24 cellular contexts compared by ENCODE assay signal in the genomic region with DNA sequence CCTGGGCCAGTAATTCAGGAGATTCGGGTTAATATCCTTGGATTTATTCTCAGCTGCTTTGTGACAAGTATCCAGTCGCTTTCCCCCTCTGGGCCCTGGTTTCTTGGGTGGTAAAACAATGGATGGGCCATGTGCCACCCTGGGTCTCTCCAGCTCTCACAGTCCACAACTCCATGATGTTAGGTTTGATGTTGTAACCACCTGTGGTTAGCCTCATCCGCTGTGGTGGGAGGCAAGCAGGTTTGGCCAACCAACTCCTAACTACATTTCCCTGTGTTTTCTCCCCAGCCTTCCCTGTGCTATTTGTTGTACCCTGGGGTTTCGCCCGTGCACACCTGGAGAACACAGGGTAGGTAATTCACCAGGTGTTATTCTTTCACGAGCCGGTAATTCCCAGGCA. TPM values are rescaled to one million over a fixed set of nuclear protein-coding genes. Genes with fewer than 3 reads are reported as not detected.
"Had no signal": no experiment of that assay in that cellular context is flagged by ENCODE, and none has a peak within 500 bp of the region (broad histone marks: within the 10 kb centered on the region; RNA-seq: fewer than 3 reads in every experiment).

No MANE protein-coding gene starts in this region.

- H3K4me3 Mint-ChIP-seq: dendritic cell treated with granulocyte-macrophage colony-stimulating factor and Interleukin-4, amounts not matched to agents 40 ng/mL and 50 ng/mL, for 4 days; naive thymus-derived CD4-positive, alpha-beta T cell; nephron progenitor cell; stimulated activated effector memory CD8-positive, alpha-beta T cell treated with anti-CD3 and anti-CD28 coated beads, Interleukin-12 subunit alpha, Interleukin-12 subunit beta, amount 100 ng/mL, for 72 hours had no signal

- H3K4me3 ChIP-seq: hepatocyte, psoas muscle, right lobe of liver, suprapubic skin, tibial artery had no signal

- ATAC-seq: left colon; naive thymus-derived CD4-positive, alpha-beta T cell; psoas muscle; right lobe of liver; stimulated activated effector memory CD8-positive, alpha-beta T cell treated with anti-CD3 and anti-CD28 coated beads, Interleukin-12 subunit alpha, Interleukin-12 subunit beta, amount 100 ng/mL, for 72 hours; stimulated activated naive CD8-positive, alpha-beta T cell treated with anti-CD3 and anti-CD28 coated beads, Interleukin-15, Interleukin-2, amounts not matched to agents 100 U/mL and 50 U/mL, for 24 hours had no signal

- H3K9me3 ChIP-seq: psoas muscle, right lobe of liver had no signal

- H3K4me1 ChIP-seq: psoas muscle, right lobe of liver, suprapubic skin, tibial artery had no signal

- H3K4me1 Mint-ChIP-seq: naive thymus-derived CD4-positive, alpha-beta T cell; nephron progenitor cell; stimulated activated effector memory CD8-positive, alpha-beta T cell treated with anti-CD3 and anti-CD28 coated beads, Interleukin-12 subunit alpha, Interleukin-12 subunit beta, amount 100 ng/mL, for 72 hours had no signal

- H3K36me3 ChIP-seq: right lobe of liver, suprapubic skin, tibial artery had no signal

- H3K36me3 Mint-ChIP-seq: stimulated activated effector memory CD8-positive, alpha-beta T cell treated with anti-CD3 and anti-CD28 coated beads, Interleukin-12 subunit alpha, Interleukin-12 subunit beta, amount 100 ng/mL, for 72 hours had no signal

- H3K27ac Mint-ChIP-seq: dendritic cell treated with granulocyte-macrophage colony-stimulating factor and Interleukin-4, amounts not matched to agents 40 ng/mL and 50 ng/mL, for 4 days; naive thymus-derived CD4-positive, alpha-beta T cell; nephron progenitor cell; stimulated activated effector memory CD8-positive, alpha-beta T cell treated with anti-CD3 and anti-CD28 coated beads, Interleukin-12 subunit alpha, Interleukin-12 subunit beta, amount 100 ng/mL, for 72 hours had no signal

- DNase-seq: erythroblast; foreskin melanocyte; left colon; naive thymus-derived CD4-positive, alpha-beta T cell; nephron progenitor cell; psoas muscle; retina; right lobe of liver; stimulated activated CD4-positive, alpha-beta T cell treated with anti-CD3 and anti-CD28 coated beads, Interleukin-4, amount 100 ng/mL, for 1 hour; stimulated activated CD8-positive, alpha-beta memory T cell treated with anti-CD3 and anti-CD28 coated beads, Interleukin-4, amount 100 ng/mL, for 48 hours; stimulated activated naive CD8-positive, alpha-beta T cell treated with anti-CD3 and anti-CD28 coated beads, Interleukin-15, Interleukin-2, amounts not matched to agents 100 U/mL and 50 U/mL, for 24 hours; tibial artery had no signal

- H3K27ac ChIP-seq: hepatocyte, psoas muscle, right lobe of liver, suprapubic skin, tibial artery had no signal

- H3K27me3 ChIP-seq: hepatocyte, right lobe of liver, suprapubic skin, tibial artery had no signal

RNA-seq across cellular contexts. Expression of gene GLP2R, which starts 35.1 kb away (rescaled TPM):
- total RNA-seq: endothelial cell of umbilical vein; mononuclear cell; naive thymus-derived CD4-positive, alpha-beta T cell had no signal
- polyA plus RNA-seq: endothelial cell of umbilical vein; naive thymus-derived CD4-positive, alpha-beta T cell had no signal

RNA-seq across cellular contexts. Expression of gene GSG1L2, which starts 39.0 kb away (rescaled TPM):
- total RNA-seq: endothelial cell of umbilical vein; hepatocyte; kidney epithelial cell; left colon; liver; lung microvascular endothelial cell; mesenteric fat pad; mononuclear cell; naive thymus-derived CD4-positive, alpha-beta T cell; omental fat pad; psoas muscle; right lobe of liver; suprapubic skin; ureter had no signal
- polyA plus RNA-seq: endothelial cell of umbilical vein; hepatocyte; liver; naive thymus-derived CD4-positive, alpha-beta T cell; psoas muscle had no signal

RNA-seq across cellular contexts. Expression of gene RCVRN, which starts 44.2 kb away (rescaled TPM):
- total RNA-seq: endothelial cell of umbilical vein, liver, lung microvascular endothelial cell, psoas muscle, right lobe of liver, ureter had no signal
- polyA plus RNA-seq: endothelial cell of umbilical vein; liver; naive thymus-derived CD4-positive, alpha-beta T cell had no signal
